38 cellular contexts compared by ENCODE assay signal in genomic region chr9:6348766-6349165, GRCh38. TPM values are rescaled to one million over a fixed set of nuclear protein-coding genes. Genes with fewer than 3 reads are reported as not detected.
"Had no signal": no experiment of that assay in that cellular context is flagged by ENCODE, and none has a peak within 500 bp of the region (broad histone marks: within the 10 kb centered on the region; RNA-seq: fewer than 3 reads in every experiment).

No MANE protein-coding gene starts in this region.

- H3K4me3 Mint-ChIP-seq: activated B cell treated with CpG ODN at 0.5 μM for 24 hours; activated CD8-positive, alpha-beta T cell treated with anti-CD3 and anti-CD28 coated beads for 36 hours; activated naive CD8-positive, alpha-beta T cell; activated T-cell treated with anti-CD3 and anti-CD28 coated beads, Interleukin-2, amount 50 U/mL, for 4 hours; activated T-helper 17 cell treated with anti-CD3 and anti-CD28 coated beads, Interleukin-2, amount 50 U/mL, for 72 hours; central memory CD8-positive, alpha-beta T cell; T-helper 1 cell treated with Interleukin-12 subunit alpha and Interleukin-12 subunit beta and Interleukin-4 antibody, amounts not matched to agents 30 μg/mL and 1 μg/mL, for 36 hours; T-helper 2 cell treated with Interferon-gamma antibody and Interleukin-4, amounts not matched to agents 5 μg/mL and 100 μg/mL, for 36 hours had no signal

- H3K27ac ChIP-seq: brain microvascular endothelial cell, epithelial cell of prostate, esophagus squamous epithelium, gastroesophageal sphincter, heart right ventricle, WERI-Rb-1 had no signal

- H3K9me3 Mint-ChIP-seq: activated B cell treated with CpG ODN at 0.5 μM for 24 hours; activated CD8-positive, alpha-beta T cell treated with anti-CD3 and anti-CD28 coated beads for 36 hours; activated T-cell treated with anti-CD3 and anti-CD28 coated beads, Interleukin-2, amount 50 U/mL, for 4 hours; activated T-helper 17 cell treated with anti-CD3 and anti-CD28 coated beads, Interleukin-2, amount 50 U/mL, for 72 hours; central memory CD8-positive, alpha-beta T cell; T-helper 1 cell treated with Interleukin-12 subunit alpha and Interleukin-12 subunit beta and Interleukin-4 antibody, amounts not matched to agents 30 μg/mL and 1 μg/mL, for 36 hours; T-helper 2 cell treated with Interferon-gamma antibody and Interleukin-4, amounts not matched to agents 5 μg/mL and 100 μg/mL, for 36 hours had no signal

- H3K9me3 ChIP-seq: esophagus squamous epithelium, gastroesophageal sphincter had no signal

- H3K27me3 ChIP-seq: brain microvascular endothelial cell, esophagus squamous epithelium, gastroesophageal sphincter had no signal

- H3K4me1 Mint-ChIP-seq: activated B cell treated with CpG ODN at 0.5 μM for 24 hours; activated T-helper 17 cell treated with anti-CD3 and anti-CD28 coated beads, Interleukin-2, amount 50 U/mL, for 72 hours; central memory CD8-positive, alpha-beta T cell had no signal

- ATAC-seq: activated CD4-positive, CD25-positive, alpha-beta regulatory T cell treated with anti-CD3 and anti-CD28 coated beads, Interleukin-2, amount 50 U/mL, for 24 hours; activated CD8-positive, alpha-beta T cell treated with anti-CD3 and anti-CD28 coated beads for 36 hours; activated T-cell treated with anti-CD3 and anti-CD28 coated beads, Interleukin-2, amount 50 U/mL, for 4 hours; activated T-helper 17 cell treated with anti-CD3 and anti-CD28 coated beads, Interleukin-2, amount 50 U/mL, for 72 hours; gastroesophageal sphincter; heart right ventricle had no signal

- H3K36me3 Mint-ChIP-seq: activated naive CD8-positive, alpha-beta T cell had no signal

- H3K4me1 ChIP-seq: esophagus squamous epithelium, gastroesophageal sphincter, heart right ventricle had no signal

- H3K36me3 ChIP-seq: brain microvascular endothelial cell, esophagus squamous epithelium, gastroesophageal sphincter, heart right ventricle, WERI-Rb-1 had no signal

- DNase-seq: activated B cell treated with CpG ODN at 0.5 μM for 24 hours; activated CD4-positive, alpha-beta T cell treated with anti-CD3 and anti-CD28 coated beads for 48 hours; activated CD4-positive, alpha-beta T cell treated with anti-CD3 and anti-CD28 coated beads, Interleukin-2, amount 50 U/mL, for 1 hour; activated CD4-positive, alpha-beta T cell treated with anti-CD3 and anti-CD28 coated beads, Interleukin-2, amount 50 U/mL, for 48 hours; activated CD8-positive, alpha-beta memory T cell treated with anti-CD3 and anti-CD28 coated beads for 24 hours; activated CD8-positive, alpha-beta T cell treated with anti-CD3 and anti-CD28 coated beads for 36 hours; activated effector memory CD4-positive, alpha-beta T cell treated with Interleukin-2 at 50 U/mL for 16 hours; activated gamma-delta T cell treated with Interleukin-2 at 50 U/mL for 16 hours; activated naive CD4-positive, alpha-beta T cell treated with anti-CD3 and anti-CD28 coated beads, Interleukin-2, amount 50 U/mL, for 16 hours; activated naive CD4-positive, alpha-beta T cell treated with Interleukin-2 at 50 U/mL for 16 hours; activated T-cell treated with anti-CD3 and anti-CD28 coated beads, Interleukin-2, amount 50 U/mL, for 4 hours; amniotic stem cell; anterior cingulate cortex; brain microvascular endothelial cell; cortex of kidney; dermis blood vessel endothelial cell; effector CD4-positive, alpha-beta T cell; esophagus squamous epithelium; foreskin melanocyte; heart right ventricle; T1000; WERI-Rb-1 had no signal

- H3K27me3 Mint-ChIP-seq: activated B cell treated with CpG ODN at 0.5 μM for 24 hours had no signal

- H3K4me3 ChIP-seq: esophagus squamous epithelium, gastroesophageal sphincter, heart right ventricle had no signal

- H3K27ac Mint-ChIP-seq: activated B cell treated with CpG ODN at 0.5 μM for 24 hours; activated CD8-positive, alpha-beta T cell treated with anti-CD3 and anti-CD28 coated beads for 36 hours; activated naive CD8-positive, alpha-beta T cell; activated T-helper 17 cell treated with anti-CD3 and anti-CD28 coated beads, Interleukin-2, amount 50 U/mL, for 72 hours; T-helper 1 cell treated with Interleukin-12 subunit alpha and Interleukin-12 subunit beta and Interleukin-4 antibody, amounts not matched to agents 30 μg/mL and 1 μg/mL, for 36 hours; T-helper 2 cell treated with Interferon-gamma antibody and Interleukin-4, amounts not matched to agents 5 μg/mL and 100 μg/mL, for 36 hours had no signal

RNA-seq across cellular contexts. Expression of gene TPD52L3, which starts 20.6 kb away (rescaled TPM):
- total RNA-seq: activated B cell treated with CpG ODN at 0.5 μM for 24 hours; activated CD8-positive, alpha-beta T cell treated with anti-CD3 and anti-CD28 coated beads for 36 hours; activated T-cell treated with anti-CD3 and anti-CD28 coated beads, Interleukin-2, amount 50 U/mL, for 4 hours; activated T-helper 17 cell treated with anti-CD3 and anti-CD28 coated beads, Interleukin-2, amount 50 U/mL, for 72 hours; astrocyte; bronchial epithelial cell; cardiac septum; cerebellum; dermis blood vessel endothelial cell; endothelial cell of umbilical vein; esophagus squamous epithelium; fibroblast of lung; fibroblast of villous mesenchyme; gastroesophageal sphincter; glomerular endothelial cell; heart right ventricle had no signal
